8 cellular contexts compared by ENCODE assay signal in the genomic region with DNA sequence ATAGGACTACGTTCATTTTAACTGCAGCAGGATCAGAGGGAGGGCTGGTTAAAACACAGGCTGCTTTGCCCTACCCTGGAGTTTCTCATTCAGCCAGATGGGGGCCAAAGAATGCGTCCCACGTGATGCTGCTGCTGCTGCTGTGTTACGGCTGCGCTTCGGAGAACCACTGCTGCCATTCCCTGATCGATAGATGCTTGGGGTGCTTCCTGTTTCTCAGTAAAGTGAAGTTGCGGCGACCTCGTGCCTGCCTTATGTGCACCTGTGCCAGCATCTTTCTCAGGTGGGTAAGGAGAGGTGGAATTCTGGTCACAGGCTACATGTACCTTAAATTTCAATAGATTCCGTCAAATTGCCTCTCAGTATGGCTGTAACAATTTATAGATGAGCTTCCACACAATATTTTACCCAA. TPM values are rescaled to one million over a fixed set of nuclear protein-coding genes. Genes with fewer than 3 reads are reported as not detected.
DNase-seq lines count a peak whose midpoint lies in the region; ATAC-seq, FAIRE-seq and TF ChIP-seq lines count a peak whose summit lies in the region.

No MANE protein-coding gene starts in this region.

- H3K27ac ChIP-seq in ACC112 (ENCODE audit: low read depth, low read length) (no peak overlapping the region), gastroesophageal sphincter (no peak overlapping the region)

- 0% methylated on average over 1 to 2 of the region's 11 CpGs for WGBS in gastroesophageal sphincter (ENCODE audit: low coverage in 1 of 2), 2 donors

- peak overlapping the region; percentile 62; the same call in 1 of the 2 replicates for H3K4me3 ChIP-seq in ACC112 (ENCODE audit: low read depth, low read length)
- H3K4me3 ChIP-seq in gastroesophageal sphincter = no peak overlapping the region

- DNase-seq in GM19239 (ENCODE audit: insufficient read length, low spot score) (no peak), globus pallidus (ENCODE audit: low spot score) (peak; percentile 38), Kasumi-1 (lab: John Stamatoyannopoulos, UW) (no peak), NCI-H510A treated with DMSO at 0.1 percent for 48 hours (lab: John Stamatoyannopoulos, UW) (no peak)
- DNase-seq in activated CD8-positive, alpha-beta T cell treated with anti-CD3 and anti-CD28 coated beads for 36 hours = peak; percentile 72
- peak; percentile 8 to 47 for DNase-seq in stimulated activated CD4-positive, alpha-beta T cell treated with anti-CD3 and anti-CD28 coated beads, Interleukin-15, amount 100 ng/mL, for 48 hours (ENCODE audit: low read depth in 2 of 2)

- intact Hi-C loops in activated CD8-positive, alpha-beta T cell treated with anti-CD3 and anti-CD28 coated beads for 36 hours (cut with micrococcal nuclease) = loop anchor here (5.0 kb wide), 1 partner anchor 56 kb away; no protein-coding TSS in a partner anchor

- peak overlapping the region; percentile 65 for H3K4me3 Mint-ChIP-seq in activated CD8-positive, alpha-beta T cell treated with anti-CD3 and anti-CD28 coated beads for 36 hours

- peak; percentile 35 for FAIRE-seq in GM19239 (lab: Jason Lieb, UNC)

- H3K4me1 ChIP-seq in ACC112 (ENCODE audit: control insufficient read depth, insufficient read depth, low read length, unreplicated experiment) (peaks cover 16% of the 10 kb centered on the region), gastroesophageal sphincter (peaks cover 0 to 10% (median 0%) of the 10 kb centered on the region in 3 donors)

- TF ChIP-seq EP300 in gastroesophageal sphincter (IDR thresholded peaks at IDR 0.05) = no peak

- H2AFZ ChIP-seq in ACC112 (ENCODE audit: low read length, unreplicated experiment) = peak overlapping the region; percentile 61

- no peak overlapping the region for H3K27ac Mint-ChIP-seq in activated CD8-positive, alpha-beta T cell treated with anti-CD3 and anti-CD28 coated beads for 36 hours

- TF ChIP-seq POLR2A in gastroesophageal sphincter (IDR thresholded peaks at IDR 0.05) = no peak

- CTCF ChIA-PET in activated CD8-positive, alpha-beta T cell treated with anti-CD3 and anti-CD28 coated beads for 36 hours (lab: Charles Lee) = interaction anchor here (0.6 to 1.7 kb wide), 14 partner anchors 10 to 244 kb away, joined by 3 to 9 read pairs (median 3); no protein-coding TSS in a partner anchor

- H3K27me3 ChIP-seq in ACC112 (ENCODE audit: insufficient read depth, low read length) = no peaks in the 10 kb centered on the region
- no peaks in the 10 kb centered on the region for H3K27me3 ChIP-seq in gastroesophageal sphincter

- no peaks in the 10 kb centered on the region for H3K36me3 ChIP-seq in ACC112 (ENCODE audit: insufficient read depth, low read length)
- no peaks in the 10 kb centered on the region for H3K36me3 ChIP-seq in gastroesophageal sphincter

- H3K36me3 Mint-ChIP-seq in activated CD8-positive, alpha-beta T cell treated with anti-CD3 and anti-CD28 coated beads for 36 hours (ENCODE audit: low read depth) = no peaks in the 10 kb centered on the region

- H3K9me3 ChIP-seq in gastroesophageal sphincter = no peaks in the 10 kb centered on the region

- no peaks in the 10 kb centered on the region for H3K79me2 ChIP-seq in ACC112 (ENCODE audit: control insufficient read depth, insufficient read depth, low read length, unreplicated experiment)

- no peaks in the 10 kb centered on the region for H3K9me3 Mint-ChIP-seq in activated CD8-positive, alpha-beta T cell treated with anti-CD3 and anti-CD28 coated beads for 36 hours

- no peak for TF ChIP-seq CTCF in activated CD8-positive, alpha-beta T cell treated with anti-CD3 and anti-CD28 coated beads for 36 hours (IDR thresholded peaks at IDR 0.05)
- peak in 2 of 4 experiments; percentile 22 to 23 for TF ChIP-seq CTCF in gastroesophageal sphincter (IDR thresholded peaks at IDR 0.05)

- H3K4me1 Mint-ChIP-seq in activated CD8-positive, alpha-beta T cell treated with anti-CD3 and anti-CD28 coated beads for 36 hours (ENCODE audit: low read depth) = peaks cover 7% of the 10 kb centered on the region

- peak; percentile 88 for ATAC-seq in activated CD8-positive, alpha-beta T cell treated with anti-CD3 and anti-CD28 coated beads for 36 hours
- no peak for ATAC-seq in gastroesophageal sphincter

- no peaks in the 10 kb centered on the region for H3K27me3 Mint-ChIP-seq in activated CD8-positive, alpha-beta T cell treated with anti-CD3 and anti-CD28 coated beads for 36 hours

- POLR2A ChIA-PET in activated CD8-positive, alpha-beta T cell treated with anti-CD3 and anti-CD28 coated beads for 36 hours (lab: Charles Lee) = interaction anchor here (0.6 to 1.0 kb wide), 3 partner anchors 12 to 1289 kb away, joined by 3 to 4 read pairs (median 3); a partner anchor contains a TSS

RNA-seq across cellular contexts. Expression of a gene that starts 24.7 kb away (rescaled TPM):
- 1 to 10 TPM; 2.3 to 2.7 TPM for total RNA-seq in activated CD8-positive, alpha-beta T cell treated with anti-CD3 and anti-CD28 coated beads for 36 hours
- 1 to 10 TPM; 1.5 to 3.8 (median 1.9) TPM for total RNA-seq in gastroesophageal sphincter

Comparison
In these comparisons a context has a peak if more than half of its experiments do, and no peak if none do; other contexts are left out.
1. DNase-seq: peak in activated CD8-positive, alpha-beta T cell treated with anti-CD3 and anti-CD28 coated beads for 36 hours (single experiment), globus pallidus (single experiment) and stimulated activated CD4-positive, alpha-beta T cell treated with anti-CD3 and anti-CD28 coated beads, Interleukin-15, amount 100 ng/mL, for 48 hours (2 of 2); none in GM19239 (single experiment), Kasumi-1 (0 of 2) and NCI-H510A treated with DMSO at 0.1 percent for 48 hours (single experiment).